ENCODE assay signal across 1 cellular context in genomic region chr20:53939554-53940355, GRCh38.
A peak's percentile ranks its signal among the peaks of the same experiment; 100 is the strongest.
TF ChIP-seq lines count a peak whose summit lies in the region.

No MANE protein-coding gene starts in this region.

TF ChIP-seq in HepG2, 621 proteins besides CTCF, POLR2A, EP300 and RAD21 (continued from another document and continues in another):
- TF ChIP-seq ZXDC (CRISPR knock-in tag; IDR thresholded peaks at IDR 0.05), result no peak
- TF ChIP-seq ZNF557 (CRISPR knock-in tag; IDR thresholded peaks at IDR 0.05), result no peak
- no peak for TF ChIP-seq ZNF354B (CRISPR knock-in tag; IDR thresholded peaks at IDR 0.05)
- no peak for TF ChIP-seq BHLHE40 (IDR thresholded peaks at IDR 0.05; ENCODE audit: low read length)
- TF ChIP-seq ERF (CRISPR knock-in tag; IDR thresholded peaks at IDR 0.05), result no peak; the same call in none of the 2 replicates
- no peak for TF ChIP-seq MNT (IDR thresholded peaks at IDR 0.05)
- 0 out of 2 replicates have a peak, but pooled peaks have one; percentile 42 for TF ChIP-seq DR1 (CRISPR knock-in tag; IDR thresholded peaks at IDR 0.05)
- no peak for TF ChIP-seq PHF20 (CRISPR knock-in tag; IDR thresholded peaks at IDR 0.05)
- peak; percentile 70 for TF ChIP-seq RXRB (CRISPR knock-in tag; IDR thresholded peaks at IDR 0.05; ENCODE audit: borderline replicate concordance)
- TF ChIP-seq CHD2 (IDR thresholded peaks at IDR 0.05; ENCODE audit: low read depth, low read length), result no peak
- TF ChIP-seq, protein P1, sequence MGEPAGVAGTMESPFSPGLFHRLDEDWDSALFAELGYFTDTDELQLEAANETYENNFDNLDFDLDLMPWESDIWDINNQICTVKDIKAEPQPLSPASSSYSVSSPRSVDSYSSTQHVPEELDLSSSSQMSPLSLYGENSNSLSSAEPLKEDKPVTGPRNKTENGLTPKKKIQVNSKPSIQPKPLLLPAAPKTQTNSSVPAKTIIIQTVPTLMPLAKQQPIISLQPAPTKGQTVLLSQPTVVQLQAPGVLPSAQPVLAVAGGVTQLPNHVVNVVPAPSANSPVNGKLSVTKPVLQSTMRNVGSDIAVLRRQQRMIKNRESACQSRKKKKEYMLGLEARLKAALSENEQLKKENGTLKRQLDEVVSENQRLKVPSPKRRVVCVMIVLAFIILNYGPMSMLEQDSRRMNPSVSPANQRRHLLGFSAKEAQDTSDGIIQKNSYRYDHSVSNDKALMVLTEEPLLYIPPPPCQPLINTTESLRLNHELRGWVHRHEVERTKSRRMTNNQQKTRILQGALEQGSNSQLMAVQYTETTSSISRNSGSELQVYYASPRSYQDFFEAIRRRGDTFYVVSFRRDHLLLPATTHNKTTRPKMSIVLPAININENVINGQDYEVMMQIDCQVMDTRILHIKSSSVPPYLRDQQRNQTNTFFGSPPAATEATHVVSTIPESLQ (CRISPR knock-in tag; conservative IDR thresholded peaks at IDR 0.05), result 0 out of 2 replicates have a peak, but pooled peaks have one; percentile 72
- peak; percentile 42; the same call in 1 of the 2 replicates for TF ChIP-seq KMT2A (CRISPR knock-in tag; IDR thresholded peaks at IDR 0.05)
- TF ChIP-seq FLYWCH1 (CRISPR knock-in tag; IDR thresholded peaks at IDR 0.05), result no peak
- no peak; the same call in 1 of the 2 replicates for TF ChIP-seq GMEB1 (CRISPR knock-in tag; IDR thresholded peaks at IDR 0.05; ENCODE audit: borderline replicate concordance)
- peak; percentile 93 for TF ChIP-seq REPIN1 (CRISPR knock-in tag; IDR thresholded peaks at IDR 0.05; ENCODE audit: borderline replicate concordance, low read depth)
- peak; percentile 36; the same call in 1 of the 2 replicates for TF ChIP-seq NR2C2 (CRISPR knock-in tag; IDR thresholded peaks at IDR 0.05; ENCODE audit: borderline replicate concordance)
- TF ChIP-seq ZNF432 (CRISPR knock-in tag; IDR thresholded peaks at IDR 0.05; ENCODE audit: borderline replicate concordance), result no peak
- TF ChIP-seq, protein P2, sequence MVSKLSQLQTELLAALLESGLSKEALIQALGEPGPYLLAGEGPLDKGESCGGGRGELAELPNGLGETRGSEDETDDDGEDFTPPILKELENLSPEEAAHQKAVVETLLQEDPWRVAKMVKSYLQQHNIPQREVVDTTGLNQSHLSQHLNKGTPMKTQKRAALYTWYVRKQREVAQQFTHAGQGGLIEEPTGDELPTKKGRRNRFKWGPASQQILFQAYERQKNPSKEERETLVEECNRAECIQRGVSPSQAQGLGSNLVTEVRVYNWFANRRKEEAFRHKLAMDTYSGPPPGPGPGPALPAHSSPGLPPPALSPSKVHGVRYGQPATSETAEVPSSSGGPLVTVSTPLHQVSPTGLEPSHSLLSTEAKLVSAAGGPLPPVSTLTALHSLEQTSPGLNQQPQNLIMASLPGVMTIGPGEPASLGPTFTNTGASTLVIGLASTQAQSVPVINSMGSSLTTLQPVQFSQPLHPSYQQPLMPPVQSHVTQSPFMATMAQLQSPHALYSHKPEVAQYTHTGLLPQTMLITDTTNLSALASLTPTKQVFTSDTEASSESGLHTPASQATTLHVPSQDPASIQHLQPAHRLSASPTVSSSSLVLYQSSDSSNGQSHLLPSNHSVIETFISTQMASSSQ (IDR thresholded peaks at IDR 0.05; ENCODE audit: low read depth), result no peak
- TF ChIP-seq, protein P2 (CRISPR knock-in tag; IDR thresholded peaks at IDR 0.05; ENCODE audit: borderline replicate concordance), result peak; percentile 52; the same call in 1 of the 2 replicates
- TF ChIP-seq ZNF256 (CRISPR knock-in tag; conservative IDR thresholded peaks at IDR 0.05), result 0 out of 2 replicates have a peak, but pooled peaks have one; percentile 20
- no peak for TF ChIP-seq RBM22 (optimal IDR thresholded peaks at IDR 0.05; ENCODE audit: low read length)
- TF ChIP-seq ZNF891 (CRISPR knock-in tag; IDR thresholded peaks at IDR 0.05), result no peak
- TF ChIP-seq LBX2 (CRISPR knock-in tag; IDR thresholded peaks at IDR 0.05; ENCODE audit: borderline replicate concordance), result no peak
- TF ChIP-seq NONO (IDR thresholded peaks at IDR 0.05), result no peak
- TF ChIP-seq NONO (CRISPR knock-in tag; conservative IDR thresholded peaks at IDR 0.05), result 0 out of 2 replicates have a peak, but pooled peaks have one; percentile 27
- no peak; the same call in 1 of the 2 replicates for TF ChIP-seq JUN (CRISPR knock-in tag; IDR thresholded peaks at IDR 0.05)
- TF ChIP-seq, protein P3, sequence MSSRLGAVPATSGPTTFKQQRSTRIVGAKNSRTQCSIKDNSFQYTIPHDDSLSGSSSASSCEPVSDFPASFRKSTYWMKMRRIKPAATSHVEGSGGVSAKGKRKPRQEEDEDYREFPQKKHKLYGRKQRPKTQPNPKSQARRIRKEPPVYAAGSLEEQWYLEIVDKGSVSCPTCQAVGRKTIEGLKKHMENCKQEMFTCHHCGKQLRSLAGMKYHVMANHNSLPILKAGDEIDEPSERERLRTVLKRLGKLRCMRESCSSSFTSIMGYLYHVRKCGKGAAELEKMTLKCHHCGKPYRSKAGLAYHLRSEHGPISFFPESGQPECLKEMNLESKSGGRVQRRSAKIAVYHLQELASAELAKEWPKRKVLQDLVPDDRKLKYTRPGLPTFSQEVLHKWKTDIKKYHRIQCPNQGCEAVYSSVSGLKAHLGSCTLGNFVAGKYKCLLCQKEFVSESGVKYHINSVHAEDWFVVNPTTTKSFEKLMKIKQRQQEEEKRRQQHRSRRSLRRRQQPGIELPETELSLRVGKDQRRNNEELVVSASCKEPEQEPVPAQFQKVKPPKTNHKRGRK (CRISPR knock-in tag; IDR thresholded peaks at IDR 0.05), result no peak
- TF ChIP-seq ZNF777 (CRISPR knock-in tag; IDR thresholded peaks at IDR 0.05), result no peak
- TF ChIP-seq MED13 (CRISPR knock-in tag; IDR thresholded peaks at IDR 0.05), result peak; percentile 15; the same call in 1 of the 2 replicates
- TF ChIP-seq, protein P4, sequence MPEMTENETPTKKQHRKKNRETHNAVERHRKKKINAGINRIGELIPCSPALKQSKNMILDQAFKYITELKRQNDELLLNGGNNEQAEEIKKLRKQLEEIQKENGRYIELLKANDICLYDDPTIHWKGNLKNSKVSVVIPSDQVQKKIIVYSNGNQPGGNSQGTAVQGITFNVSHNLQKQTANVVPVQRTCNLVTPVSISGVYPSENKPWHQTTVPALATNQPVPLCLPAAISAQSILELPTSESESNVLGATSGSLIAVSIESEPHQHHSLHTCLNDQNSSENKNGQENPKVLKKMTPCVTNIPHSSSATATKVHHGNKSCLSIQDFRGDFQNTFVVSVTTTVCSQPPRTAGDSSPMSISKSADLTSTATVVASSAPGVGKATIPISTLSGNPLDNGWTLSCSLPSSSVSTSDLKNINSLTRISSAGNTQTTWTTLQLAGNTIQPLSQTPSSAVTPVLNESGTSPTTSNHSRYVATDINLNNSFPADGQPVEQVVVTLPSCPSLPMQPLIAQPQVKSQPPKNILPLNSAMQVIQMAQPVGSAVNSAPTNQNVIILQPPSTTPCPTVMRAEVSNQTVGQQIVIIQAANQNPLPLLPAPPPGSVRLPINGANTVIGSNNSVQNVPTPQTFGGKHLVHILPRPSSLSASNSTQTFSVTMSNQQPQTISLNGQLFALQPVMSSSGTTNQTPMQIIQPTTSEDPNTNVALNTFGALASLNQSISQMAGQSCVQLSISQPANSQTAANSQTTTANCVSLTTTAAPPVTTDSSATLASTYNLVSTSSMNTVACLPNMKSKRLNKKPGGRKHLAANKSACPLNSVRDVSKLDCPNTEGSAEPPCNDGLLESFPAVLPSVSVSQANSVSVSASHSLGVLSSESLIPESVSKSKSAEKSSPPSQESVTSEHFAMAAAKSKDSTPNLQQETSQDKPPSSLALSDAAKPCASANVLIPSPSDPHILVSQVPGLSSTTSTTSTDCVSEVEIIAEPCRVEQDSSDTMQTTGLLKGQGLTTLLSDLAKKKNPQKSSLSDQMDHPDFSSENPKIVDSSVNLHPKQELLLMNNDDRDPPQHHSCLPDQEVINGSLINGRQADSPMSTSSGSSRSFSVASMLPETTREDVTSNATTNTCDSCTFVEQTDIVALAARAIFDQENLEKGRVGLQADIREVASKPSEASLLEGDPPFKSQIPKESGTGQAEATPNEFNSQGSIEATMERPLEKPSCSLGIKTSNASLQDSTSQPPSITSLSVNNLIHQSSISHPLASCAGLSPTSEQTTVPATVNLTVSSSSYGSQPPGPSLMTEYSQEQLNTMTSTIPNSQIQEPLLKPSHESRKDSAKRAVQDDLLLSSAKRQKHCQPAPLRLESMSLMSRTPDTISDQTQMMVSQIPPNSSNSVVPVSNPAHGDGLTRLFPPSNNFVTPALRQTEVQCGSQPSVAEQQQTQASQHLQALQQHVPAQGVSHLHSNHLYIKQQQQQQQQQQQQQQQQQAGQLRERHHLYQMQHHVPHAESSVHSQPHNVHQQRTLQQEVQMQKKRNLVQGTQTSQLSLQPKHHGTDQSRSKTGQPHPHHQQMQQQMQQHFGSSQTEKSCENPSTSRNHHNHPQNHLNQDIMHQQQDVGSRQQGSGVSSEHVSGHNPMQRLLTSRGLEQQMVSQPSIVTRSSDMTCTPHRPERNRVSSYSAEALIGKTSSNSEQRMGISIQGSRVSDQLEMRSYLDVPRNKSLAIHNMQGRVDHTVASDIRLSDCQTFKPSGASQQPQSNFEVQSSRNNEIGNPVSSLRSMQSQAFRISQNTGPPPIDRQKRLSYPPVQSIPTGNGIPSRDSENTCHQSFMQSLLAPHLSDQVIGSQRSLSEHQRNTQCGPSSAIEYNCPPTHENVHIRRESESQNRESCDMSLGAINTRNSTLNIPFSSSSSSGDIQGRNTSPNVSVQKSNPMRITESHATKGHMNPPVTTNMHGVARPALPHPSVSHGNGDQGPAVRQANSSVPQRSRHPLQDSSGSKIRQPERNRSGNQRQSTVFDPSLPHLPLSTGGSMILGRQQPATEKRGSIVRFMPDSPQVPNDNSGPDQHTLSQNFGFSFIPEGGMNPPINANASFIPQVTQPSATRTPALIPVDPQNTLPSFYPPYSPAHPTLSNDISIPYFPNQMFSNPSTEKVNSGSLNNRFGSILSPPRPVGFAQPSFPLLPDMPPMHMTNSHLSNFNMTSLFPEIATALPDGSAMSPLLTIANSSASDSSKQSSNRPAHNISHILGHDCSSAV (CRISPR knock-in tag; IDR thresholded peaks at IDR 0.05; ENCODE audit: borderline replicate concordance), result no peak
- no peak for TF ChIP-seq ZNF205 (CRISPR knock-in tag; IDR thresholded peaks at IDR 0.05)
- no peak for TF ChIP-seq ZNF333 (CRISPR knock-in tag; IDR thresholded peaks at IDR 0.05; ENCODE audit: borderline replicate concordance)
- TF ChIP-seq ESRRA (CRISPR knock-in tag; IDR thresholded peaks at IDR 0.05; ENCODE audit: low read depth), result no peak
- TF ChIP-seq ZNF558 (CRISPR knock-in tag; IDR thresholded peaks at IDR 0.05; ENCODE audit: borderline replicate concordance), result no peak
- TF ChIP-seq ZFP62 (CRISPR knock-in tag; IDR thresholded peaks at IDR 0.05), result no peak
- no peak for TF ChIP-seq MLLT10 (CRISPR knock-in tag; IDR thresholded peaks at IDR 0.05)
- TF ChIP-seq SP5 (CRISPR knock-in tag; IDR thresholded peaks at IDR 0.05; ENCODE audit: borderline replicate concordance, low read depth), result no peak
- TF ChIP-seq CENPT (CRISPR knock-in tag; IDR thresholded peaks at IDR 0.05; ENCODE audit: low read depth), result no peak
